ENCODE assay signal across 8 cellular contexts in genomic region chr2:196336715-196337617, GRCh38.
DNase-seq lines count a peak whose midpoint lies in the region; FAIRE-seq and TF ChIP-seq lines count a peak whose summit lies in the region.

No MANE protein-coding gene starts in this region.

- H3K4me1 ChIP-seq in small intestine (ENCODE audit: control insufficient read depth in 2 of 2, insufficient read depth in 1 of 2, low read depth in 1 of 2, low read length in 1 of 2) (no peaks in the 10 kb centered on the region), uterus (no peaks in the 10 kb centered on the region)

- H3K4me3 ChIP-seq in fibroblast of pulmonary artery (replicated peaks; ENCODE audit: low read depth, low read length) (no peak overlapping the region), small intestine (ENCODE audit: low read depth in 1 of 2, low read length in 2 of 2) (no peak overlapping the region), uterus (no peak overlapping the region)

- no peak for TF ChIP-seq POLR2A in uterus (IDR thresholded peaks at IDR 0.05)

- H3K27me3 ChIP-seq in small intestine (ENCODE audit: control insufficient read depth in 2 of 2, insufficient read depth in 2 of 2, low read length in 2 of 2) (no peaks in the 10 kb centered on the region), uterus (no peaks in the 10 kb centered on the region)

- H3K9me3 ChIP-seq in small intestine (ENCODE audit: control insufficient read depth, low read depth): no peaks in the 10 kb centered on the region
- H3K9me3 ChIP-seq in uterus: no peaks in the 10 kb centered on the region

- H3K27ac ChIP-seq in small intestine (ENCODE audit: low read depth in 1 of 2, low read length in 1 of 2) (no peak overlapping the region), uterus (no peak overlapping the region)

- TF ChIP-seq CTCF in fibroblast of pulmonary artery (IDR thresholded peaks at IDR 0.05; ENCODE audit: low read length, missing control alignments) (peak; percentile 46), uterus (IDR thresholded peaks at IDR 0.05) (peak in 2 of 4 experiments; percentile 22 to 32)

- no peak for FAIRE-seq in small intestine (lab: Jason Lieb, UNC)

- no peaks in the 10 kb centered on the region for H3K36me3 ChIP-seq in small intestine (ENCODE audit: control insufficient read depth in 2 of 2, insufficient read depth in 2 of 2, low read length in 2 of 2)
- no peaks in the 10 kb centered on the region for H3K36me3 ChIP-seq in uterus

- peak; percentile 25 for DNase-seq in stimulated activated CD4-positive, alpha-beta T cell treated with anti-CD3 and anti-CD28 coated beads, Interleukin-12 subunit alpha, Interleukin-12 subunit beta, amount 100 ng/mL, for 4 hours
- DNase-seq in stimulated activated CD4-positive, alpha-beta T cell treated with anti-CD3 and anti-CD28 coated beads, Interleukin-1b, Interleukin-23, amount 100 ng/mL, for 48 hours: no peak
- DNase-seq in M059J (ENCODE audit: low read depth): peak; percentile 27
- DNase-seq in activated CD4-positive, alpha-beta T cell treated with anti-CD3 and anti-CD28 coated beads, Interleukin-2, amount 50 U/mL, for 1 hour: peak; percentile 7
- DNase-seq in fibroblast of pulmonary artery (ENCODE audit: low read depth): peak; percentile 66
- peak; percentile 20 for DNase-seq in small intestine
- DNase-seq in uterus: no peak
- DNase-seq in NCI-H2107 treated with DMSO at 0.1 percent for 48 hours (lab: John Stamatoyannopoulos, UW; ENCODE audit: unreplicated experiment): no peak

- intact Hi-C loops in uterus (cut with DNase I; ENCODE audit: low total_unique reads): no loop called here

- WGBS in small intestine, 3 donors: 59 to 65% (median 61%) methylated on average over 6 of the region's 6 CpGs

Comparison
In these comparisons a context has a peak if more than half of its experiments do, and no peak if none do; other contexts are left out.
1. DNase-seq: peak in stimulated activated CD4-positive, alpha-beta T cell treated with anti-CD3 and anti-CD28 coated beads, Interleukin-12 subunit alpha, Interleukin-12 subunit beta, amount 100 ng/mL, for 4 hours (single experiment), M059J (single experiment), activated CD4-positive, alpha-beta T cell treated with anti-CD3 and anti-CD28 coated beads, Interleukin-2, amount 50 U/mL, for 1 hour (single experiment), fibroblast of pulmonary artery (single experiment) and small intestine (single experiment); none in stimulated activated CD4-positive, alpha-beta T cell treated with anti-CD3 and anti-CD28 coated beads, Interleukin-1b, Interleukin-23, amount 100 ng/mL, for 48 hours (single experiment), uterus (0 of 2) and NCI-H2107 treated with DMSO at 0.1 percent for 48 hours (single experiment).